In genomic region chr13:41540240-41540639, GRCh38 we compare ENCODE assay signal across 8 cellular contexts.
DNase-seq lines count a peak whose midpoint lies in the region; ATAC-seq and TF ChIP-seq lines count a peak whose summit lies in the region.
"Not testable (repeated sequence)": the region's sequence is repeated elsewhere in the genome, so short reads cannot be mapped to it uniquely, and the experiment has no call there.

No MANE protein-coding gene starts in this region.

- not testable (repeated sequence) for H3K27ac ChIP-seq in CD4-positive, alpha-beta T cell (ENCODE audit: low read depth, low read length)

- POLR2A ChIA-PET in CD4-positive, alpha-beta T cell (lab: Charles Lee); activated CD4-positive, alpha-beta memory T cell treated with anti-CD3 and anti-CD28 coated beads for 36 hours (lab: Charles Lee): not testable (repeated sequence)

- H3K9me3 Mint-ChIP-seq in CD4-positive, alpha-beta T cell; activated CD4-positive, alpha-beta memory T cell treated with anti-CD3 and anti-CD28 coated beads for 36 hours; activated naive CD4-positive, alpha-beta T cell treated with anti-CD3 and anti-CD28 coated beads for 36 hours; glutamatergic neuron (ENCODE audit: unreplicated experiment): not testable (repeated sequence)
- peaks cover 18% of the 10 kb centered on the region for H3K9me3 Mint-ChIP-seq in T-helper 2 cell treated with Interferon-gamma antibody and Interleukin-4, amounts not matched to agents 5 μg/mL and 100 μg/mL, for 36 hours

- H3K27me3 Mint-ChIP-seq in CD4-positive, alpha-beta T cell; activated CD4-positive, alpha-beta memory T cell treated with anti-CD3 and anti-CD28 coated beads for 36 hours; activated naive CD4-positive, alpha-beta T cell treated with anti-CD3 and anti-CD28 coated beads for 36 hours (ENCODE audit: low read depth); glutamatergic neuron (ENCODE audit: unreplicated experiment): not testable (repeated sequence)
- H3K27me3 Mint-ChIP-seq in T-helper 2 cell treated with Interferon-gamma antibody and Interleukin-4, amounts not matched to agents 5 μg/mL and 100 μg/mL, for 36 hours (ENCODE audit: low read depth), result peaks cover 10% of the 10 kb centered on the region

- peak overlapping the region; percentile 77 for H3K27ac Mint-ChIP-seq in CD4-positive, alpha-beta T cell
- not testable (repeated sequence) for H3K27ac Mint-ChIP-seq in T-helper 2 cell treated with Interferon-gamma antibody and Interleukin-4, amounts not matched to agents 5 μg/mL and 100 μg/mL, for 36 hours; activated CD4-positive, alpha-beta memory T cell treated with anti-CD3 and anti-CD28 coated beads for 36 hours; activated naive CD4-positive, alpha-beta T cell treated with anti-CD3 and anti-CD28 coated beads for 36 hours; glutamatergic neuron (ENCODE audit: unreplicated experiment)

- peak; percentile 10 to 77 (median 58) for DNase-seq in CD4-positive, alpha-beta T cell
- peak; percentile 62 for DNase-seq in Jurkat, Clone E6-1 (ENCODE audit: low read depth, low spot score)
- DNase-seq in NCI-H345 treated with DMSO at 0.1 percent for 48 hours (lab: John Stamatoyannopoulos, UW; ENCODE audit: unreplicated experiment) (peak; percentile 0), glutamatergic neuron (peak; percentile 40)
- not testable (repeated sequence) for DNase-seq in T-helper 2 cell treated with Interferon-gamma antibody and Interleukin-4, amounts not matched to agents 5 μg/mL and 100 μg/mL, for 36 hours (ENCODE audit: low spot score)
- peak; percentile 51 for DNase-seq in activated CD4-positive, alpha-beta memory T cell treated with anti-CD3 and anti-CD28 coated beads for 36 hours
- peak; percentile 52 for DNase-seq in activated naive CD4-positive, alpha-beta T cell treated with anti-CD3 and anti-CD28 coated beads for 36 hours
- DNase-seq in stimulated activated CD4-positive, alpha-beta T cell treated with anti-CD3 and anti-CD28 coated beads, Interleukin-2, amount 100 ng/mL, for 4 hours (ENCODE audit: low read depth), result peak; percentile 10

- CTCF ChIA-PET in CD4-positive, alpha-beta T cell (lab: Charles Lee); activated naive CD4-positive, alpha-beta T cell treated with anti-CD3 and anti-CD28 coated beads for 36 hours (lab: Charles Lee): not testable (repeated sequence)
- CTCF ChIA-PET in activated CD4-positive, alpha-beta memory T cell treated with anti-CD3 and anti-CD28 coated beads for 36 hours (lab: Charles Lee), result interaction anchor here (1.2 kb wide), 1 partner anchor 60 kb away, joined by 3 read pairs; no protein-coding TSS in a partner anchor

- H3K27me3 ChIP-seq in CD4-positive, alpha-beta T cell (ENCODE audit: control insufficient read depth, insufficient read depth, low read length), result not testable (repeated sequence)

- peak overlapping the region; percentile 54 for H3K4me3 Mint-ChIP-seq in CD4-positive, alpha-beta T cell
- H3K4me3 Mint-ChIP-seq in T-helper 2 cell treated with Interferon-gamma antibody and Interleukin-4, amounts not matched to agents 5 μg/mL and 100 μg/mL, for 36 hours, result peak overlapping the region; percentile 34
- H3K4me3 Mint-ChIP-seq in activated CD4-positive, alpha-beta memory T cell treated with anti-CD3 and anti-CD28 coated beads for 36 hours, result peak overlapping the region; percentile 29
- not testable (repeated sequence) for H3K4me3 Mint-ChIP-seq in activated naive CD4-positive, alpha-beta T cell treated with anti-CD3 and anti-CD28 coated beads for 36 hours; glutamatergic neuron (ENCODE audit: unreplicated experiment)

- intact Hi-C loops in CD4-positive, alpha-beta T cell (cut with DNase I, micrococcal nuclease), result loop anchor here in 1 of 2 experiments (5.0 kb wide), 1 partner anchor 78 kb away; no protein-coding TSS in a partner anchor
- intact Hi-C loops in activated CD4-positive, alpha-beta memory T cell treated with anti-CD3 and anti-CD28 coated beads for 36 hours (cut with micrococcal nuclease); activated naive CD4-positive, alpha-beta T cell treated with anti-CD3 and anti-CD28 coated beads for 36 hours (cut with micrococcal nuclease): not testable (repeated sequence)

- H3K4me3 ChIP-seq in Jurkat, Clone E6-1 (ENCODE audit: low read length), result not testable (repeated sequence)

- H3K4me1 Mint-ChIP-seq in CD4-positive, alpha-beta T cell (ENCODE audit: low read depth), result peaks cover 27% of the 10 kb centered on the region
- H3K4me1 Mint-ChIP-seq in T-helper 2 cell treated with Interferon-gamma antibody and Interleukin-4, amounts not matched to agents 5 μg/mL and 100 μg/mL, for 36 hours (ENCODE audit: low read depth); glutamatergic neuron (ENCODE audit: low read depth, unreplicated experiment): not testable (repeated sequence)
- H3K4me1 Mint-ChIP-seq in activated CD4-positive, alpha-beta memory T cell treated with anti-CD3 and anti-CD28 coated beads for 36 hours (ENCODE audit: low read depth), result peaks cover 25% of the 10 kb centered on the region
- H3K4me1 Mint-ChIP-seq in activated naive CD4-positive, alpha-beta T cell treated with anti-CD3 and anti-CD28 coated beads for 36 hours (ENCODE audit: low read depth), result peaks cover 17% of the 10 kb centered on the region

- not testable (repeated sequence) for TF ChIP-seq CTCF in CD4-positive, alpha-beta T cell (IDR thresholded peaks at IDR 0.05); glutamatergic neuron (IDR thresholded peaks at IDR 0.05; ENCODE audit: partially characterized antibody, unreplicated experiment)

- not testable (repeated sequence) for ATAC-seq in CD4-positive, alpha-beta T cell (ENCODE audit: poor library complexity)

- H3K36me3 Mint-ChIP-seq in CD4-positive, alpha-beta T cell (ENCODE audit: low read depth); T-helper 2 cell treated with Interferon-gamma antibody and Interleukin-4, amounts not matched to agents 5 μg/mL and 100 μg/mL, for 36 hours (ENCODE audit: low read depth); activated CD4-positive, alpha-beta memory T cell treated with anti-CD3 and anti-CD28 coated beads for 36 hours; activated naive CD4-positive, alpha-beta T cell treated with anti-CD3 and anti-CD28 coated beads for 36 hours (ENCODE audit: low read depth): not testable (repeated sequence)
- H3K36me3 Mint-ChIP-seq in glutamatergic neuron (ENCODE audit: unreplicated experiment), result peaks cover 16% of the 10 kb centered on the region

- H3K9me3 ChIP-seq in CD4-positive, alpha-beta T cell (ENCODE audit: control insufficient read depth, low read length), result not testable (repeated sequence)
